In genomic region chr9:37266630-37267029, GRCh38 we compare ENCODE assay signal across 35 cellular contexts.
"Had no signal": no experiment of that assay in that cellular context is flagged by ENCODE, and none has a peak within 500 bp of the region (broad histone marks: within the 10 kb centered on the region; RNA-seq: fewer than 3 reads in every experiment).

No MANE protein-coding gene starts in this region.

- H3K27me3 ChIP-seq: adrenal gland, body of pancreas, brain microvascular endothelial cell, breast epithelium had no signal

- H3K4me3 ChIP-seq: adrenal gland, body of pancreas, breast epithelium had no signal

- H3K4me1 Mint-ChIP-seq: activated CD4-positive, alpha-beta memory T cell treated with anti-CD3 and anti-CD28 coated beads, Interleukin-2, amount 10 ng/mL, durations not matched to agents 7 days and 5 days; activated CD4-positive, alpha-beta T cell treated with anti-CD3 and anti-CD28 coated beads for 36 hours; activated CD4-positive, alpha-beta T cell treated with anti-CD3 and anti-CD28 coated beads, Interleukin-2, amount 10 ng/mL, durations not matched to agents 7 days and 5 days had no signal

- H3K4me1 ChIP-seq: adrenal gland, body of pancreas, breast epithelium had no signal

- ATAC-seq: activated CD4-positive, alpha-beta T cell treated with anti-CD3 and anti-CD28 coated beads for 36 hours; activated CD4-positive, CD25-positive, alpha-beta regulatory T cell treated with anti-CD3 and anti-CD28 coated beads, Interleukin-2, amount 50 U/mL, for 24 hours; activated naive CD4-positive, alpha-beta T cell treated with anti-CD3 and anti-CD28 coated beads, Interleukin-2, amount 50 U/mL, for 72 hours; activated T-helper 17 cell treated with anti-CD3 and anti-CD28 coated beads, Interleukin-2, amount 50 U/mL, for 72 hours; body of pancreas had no signal

- H3K4me3 Mint-ChIP-seq: activated CD4-positive, alpha-beta memory T cell treated with anti-CD3 and anti-CD28 coated beads, Interleukin-2, amount 10 ng/mL, durations not matched to agents 7 days and 5 days; activated CD4-positive, alpha-beta T cell treated with anti-CD3 and anti-CD28 coated beads for 36 hours; activated CD4-positive, alpha-beta T cell treated with anti-CD3 and anti-CD28 coated beads, Interleukin-2, amount 10 ng/mL, durations not matched to agents 7 days and 5 days; activated naive CD4-positive, alpha-beta T cell treated with anti-CD3 and anti-CD28 coated beads for 36 hours; activated naive CD8-positive, alpha-beta T cell treated with anti-CD3 and anti-CD28 coated beads for 36 hours; activated T-cell treated with anti-CD3 and anti-CD28 coated beads, Interleukin-2, amount 50 U/mL, for 24 hours; activated T-helper 1 cell treated with anti-CD3 and anti-CD28 coated beads, Interleukin-12 subunit alpha, Interleukin-12 subunit beta, Interleukin-2, Interleukin-4 antibody, amounts not matched to agents 30 ng/mL and 10 ng/mL and 1 ng/mL, durations not matched to agents 14 hours and 24 hours and 36 hours; activated T-helper 17 cell treated with anti-CD3 and anti-CD28 coated beads, Interleukin-2, amount 50 U/mL, for 72 hours; T-helper 1 cell treated with Interleukin-12 subunit alpha and Interleukin-12 subunit beta and Interleukin-4 antibody, amounts not matched to agents 30 μg/mL and 1 μg/mL, for 36 hours; T-helper 2 cell treated with Interferon-gamma antibody and Interleukin-4, amounts not matched to agents 5 μg/mL and 100 μg/mL, for 36 hours had no signal

- H3K27ac ChIP-seq: adrenal gland, body of pancreas, brain microvascular endothelial cell, breast epithelium, VCaP had no signal

- H3K9me3 ChIP-seq: adrenal gland, body of pancreas, breast epithelium had no signal

- FAIRE-seq: astrocyte, colon, TTC549 had no signal

- H3K27ac Mint-ChIP-seq: activated CD4-positive, alpha-beta memory T cell treated with anti-CD3 and anti-CD28 coated beads, Interleukin-2, amount 10 ng/mL, durations not matched to agents 7 days and 5 days; activated CD4-positive, alpha-beta T cell treated with anti-CD3 and anti-CD28 coated beads for 36 hours; activated CD4-positive, alpha-beta T cell treated with anti-CD3 and anti-CD28 coated beads, Interleukin-2, amount 10 ng/mL, durations not matched to agents 7 days and 5 days; activated naive CD4-positive, alpha-beta T cell treated with anti-CD3 and anti-CD28 coated beads for 36 hours; activated naive CD4-positive, alpha-beta T cell treated with anti-CD3 and anti-CD28 coated beads, Interleukin-2, amount 50 U/mL, for 72 hours; activated naive CD8-positive, alpha-beta T cell treated with anti-CD3 and anti-CD28 coated beads for 36 hours; activated T-cell treated with anti-CD3 and anti-CD28 coated beads, Interleukin-2, amount 50 U/mL, for 24 hours; activated T-helper 1 cell treated with anti-CD3 and anti-CD28 coated beads, Interleukin-12 subunit alpha, Interleukin-12 subunit beta, Interleukin-2, Interleukin-4 antibody, amounts not matched to agents 30 ng/mL and 10 ng/mL and 1 ng/mL, durations not matched to agents 14 hours and 24 hours and 36 hours; activated T-helper 17 cell treated with anti-CD3 and anti-CD28 coated beads, Interleukin-2, amount 50 U/mL, for 72 hours; T-helper 1 cell treated with Interleukin-12 subunit alpha and Interleukin-12 subunit beta and Interleukin-4 antibody, amounts not matched to agents 30 μg/mL and 1 μg/mL, for 36 hours; T-helper 2 cell treated with Interferon-gamma antibody and Interleukin-4, amounts not matched to agents 5 μg/mL and 100 μg/mL, for 36 hours had no signal

- H3K36me3 ChIP-seq: adrenal gland, brain microvascular endothelial cell, breast epithelium had no signal

- DNase-seq: activated CD4-positive, alpha-beta memory T cell treated with anti-CD3 and anti-CD28 coated beads, Interleukin-2, amount 10 ng/mL, durations not matched to agents 7 days and 5 days; activated CD4-positive, alpha-beta T cell treated with anti-CD3 and anti-CD28 coated beads for 1 hour; activated CD4-positive, alpha-beta T cell treated with anti-CD3 and anti-CD28 coated beads for 36 hours; activated CD4-positive, alpha-beta T cell treated with anti-CD3 and anti-CD28 coated beads for 48 hours; activated CD4-positive, alpha-beta T cell treated with anti-CD3 and anti-CD28 coated beads, Interleukin-2, amount 10 ng/mL, durations not matched to agents 7 days and 5 days; activated CD4-positive, alpha-beta T cell treated with anti-CD3 and anti-CD28 coated beads, Interleukin-2, amount 50 U/mL, for 48 hours; activated CD4-positive, CD25-positive, alpha-beta regulatory T cell; activated CD8-positive, alpha-beta memory T cell treated with anti-CD3 and anti-CD28 coated beads, Interleukin-2, amount 50 U/mL, for 4 hours; activated effector memory CD4-positive, alpha-beta T cell treated with anti-CD3 and anti-CD28 coated beads, Interleukin-2, amount 50 U/mL, for 16 hours; activated gamma-delta T cell treated with Interleukin-2 at 50 U/mL for 16 hours; activated naive CD4-positive, alpha-beta T cell; activated naive CD4-positive, alpha-beta T cell treated with anti-CD3 and anti-CD28 coated beads for 36 hours; activated naive CD4-positive, alpha-beta T cell treated with anti-CD3 and anti-CD28 coated beads, Interleukin-2, amount 50 U/mL, for 16 hours; activated naive CD8-positive, alpha-beta T cell treated with anti-CD3 and anti-CD28 coated beads for 36 hours; activated T-cell treated with anti-CD3 and anti-CD28 coated beads, Interleukin-2, amount 50 U/mL, for 24 hours; activated T-cell treated with anti-CD3 and anti-CD28 coated beads, Interleukin-2, amount 50 U/mL, for 48 hours; adrenal gland; amniotic stem cell; aorta; body of pancreas; brain microvascular endothelial cell; central memory CD4-positive, alpha-beta T cell; T-helper 2 cell; T-helper 9 cell had no signal

- H3K27me3 Mint-ChIP-seq: activated CD4-positive, alpha-beta memory T cell treated with anti-CD3 and anti-CD28 coated beads, Interleukin-2, amount 10 ng/mL, durations not matched to agents 7 days and 5 days; activated CD4-positive, alpha-beta T cell treated with anti-CD3 and anti-CD28 coated beads for 36 hours; activated CD4-positive, alpha-beta T cell treated with anti-CD3 and anti-CD28 coated beads, Interleukin-2, amount 10 ng/mL, durations not matched to agents 7 days and 5 days; activated naive CD8-positive, alpha-beta T cell treated with anti-CD3 and anti-CD28 coated beads for 36 hours; activated T-cell treated with anti-CD3 and anti-CD28 coated beads, Interleukin-2, amount 50 U/mL, for 24 hours; activated T-helper 17 cell treated with anti-CD3 and anti-CD28 coated beads, Interleukin-2, amount 50 U/mL, for 72 hours had no signal

- H3K9me3 Mint-ChIP-seq: activated CD4-positive, alpha-beta memory T cell treated with anti-CD3 and anti-CD28 coated beads, Interleukin-2, amount 10 ng/mL, durations not matched to agents 7 days and 5 days; activated CD4-positive, alpha-beta T cell treated with anti-CD3 and anti-CD28 coated beads, Interleukin-2, amount 10 ng/mL, durations not matched to agents 7 days and 5 days; activated T-cell treated with anti-CD3 and anti-CD28 coated beads, Interleukin-2, amount 50 U/mL, for 24 hours; activated T-helper 1 cell treated with anti-CD3 and anti-CD28 coated beads, Interleukin-12 subunit alpha, Interleukin-12 subunit beta, Interleukin-2, Interleukin-4 antibody, amounts not matched to agents 30 ng/mL and 10 ng/mL and 1 ng/mL, durations not matched to agents 14 hours and 24 hours and 36 hours; activated T-helper 17 cell treated with anti-CD3 and anti-CD28 coated beads, Interleukin-2, amount 50 U/mL, for 72 hours; T-helper 1 cell treated with Interleukin-12 subunit alpha and Interleukin-12 subunit beta and Interleukin-4 antibody, amounts not matched to agents 30 μg/mL and 1 μg/mL, for 36 hours; T-helper 2 cell treated with Interferon-gamma antibody and Interleukin-4, amounts not matched to agents 5 μg/mL and 100 μg/mL, for 36 hours had no signal
